In the genomic region with DNA sequence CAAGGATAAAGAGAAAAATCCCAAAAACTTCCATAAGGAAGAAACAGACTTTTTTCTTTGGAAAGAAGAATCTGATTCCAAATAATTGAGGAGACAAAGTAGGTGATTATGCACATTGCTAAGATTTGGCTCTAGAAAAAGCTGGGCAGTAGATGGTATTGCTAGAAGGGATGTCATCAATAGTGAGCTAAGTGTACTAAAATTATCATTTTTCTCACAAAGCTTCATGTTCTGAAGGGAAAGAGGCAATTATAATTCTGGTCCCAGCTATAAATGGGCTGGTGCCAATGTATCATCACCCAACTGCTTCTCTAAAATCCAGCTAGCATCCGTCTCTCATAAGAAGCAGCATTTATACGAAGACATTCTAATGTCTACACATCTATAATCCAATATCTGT, we compare ENCODE assay signal across 1 cellular context.
TF ChIP-seq lines count a peak whose summit lies in the region.

No MANE protein-coding gene starts in this region.

TF ChIP-seq in HepG2, 621 proteins besides CTCF, POLR2A, EP300 and RAD21:
- no peak for TF ChIP-seq CREB1 (IDR thresholded peaks at IDR 0.05)
- TF ChIP-seq CREB1 (CRISPR knock-in tag; IDR thresholded peaks at IDR 0.05), result peak; percentile 12; the same call in 1 of the 2 replicates
- no peak for TF ChIP-seq RFXANK (CRISPR knock-in tag; IDR thresholded peaks at IDR 0.05)
